Comparison of ENCODE assay signal across 18 cellular contexts in the genomic region with DNA sequence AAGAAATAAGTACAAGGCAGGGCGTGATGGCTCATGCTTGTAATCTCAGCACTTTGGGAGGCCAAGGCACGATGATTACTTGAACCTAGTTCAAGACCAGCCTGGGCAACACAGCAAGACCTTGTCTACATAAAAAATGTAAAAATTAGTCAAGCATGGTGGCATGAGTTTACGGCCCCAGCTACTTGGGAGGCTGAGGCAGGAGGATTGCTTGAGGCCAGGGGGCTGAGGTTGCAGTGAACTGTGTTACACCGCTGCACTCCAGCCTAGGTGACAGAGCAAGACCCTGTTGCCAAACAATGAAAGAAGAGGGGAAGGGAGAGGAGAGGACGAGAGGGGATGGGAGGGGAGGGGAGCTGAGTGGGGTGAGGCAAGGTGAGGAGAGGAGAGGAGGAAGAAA.
DNase-seq lines count a peak whose midpoint lies in the region; ATAC-seq and TF ChIP-seq lines count a peak whose summit lies in the region.
"Had no signal": no experiment of that assay in that cellular context is flagged by ENCODE, and none has a peak within 500 bp of the region (broad histone marks: within the 10 kb centered on the region; RNA-seq: fewer than 3 reads in every experiment).

No MANE protein-coding gene starts in this region.

- H3K9ac ChIP-seq in IMR-90 (ENCODE audit: low read depth, low read length): no peak overlapping the region
- H3K9ac ChIP-seq: BLaER1 treated with 17β-estradiol and CSF1 and Interleukin-3, amounts not matched to agents 10 nM and 100 nM had no signal

- H3K79me1 ChIP-seq in IMR-90 (ENCODE audit: low read depth in 1 of 2, low read length in 2 of 2): peaks cover 0 to 8% of the 10 kb centered on the region in 2 experiments; a peak in 1 of 4 replicates

- ATAC-seq in IMR-90 (ENCODE audit: low read depth) (no peak), HG03108 (IDR thresholded peaks at IDR 0.05; ENCODE audit: unreplicated experiment) (no peak)
- ATAC-seq in naive thymus-derived CD4-positive, alpha-beta T cell: no peak
- ATAC-seq: A549; CD8-positive, alpha-beta T cell had no signal

- no peaks in the 10 kb centered on the region for H3K36me3 Mint-ChIP-seq in naive thymus-derived CD4-positive, alpha-beta T cell
- no peaks in the 10 kb centered on the region for H3K36me3 Mint-ChIP-seq in activated CD4-positive, alpha-beta memory T cell treated with anti-CD3 and anti-CD28 coated beads, Interleukin-2, amount 10 ng/mL, durations not matched to agents 7 days and 5 days (ENCODE audit: low read depth)
- H3K36me3 Mint-ChIP-seq: CD8-positive, alpha-beta T cell had no signal

- no peak overlapping the region for H3K4me3 Mint-ChIP-seq in naive thymus-derived CD4-positive, alpha-beta T cell
- H3K4me3 Mint-ChIP-seq in activated CD4-positive, alpha-beta memory T cell treated with anti-CD3 and anti-CD28 coated beads, Interleukin-2, amount 10 ng/mL, durations not matched to agents 7 days and 5 days: no peak overlapping the region
- H3K4me3 Mint-ChIP-seq: B cell; CD4-positive, alpha-beta T cell; CD8-positive, alpha-beta T cell had no signal

- H3K14ac ChIP-seq in IMR-90 (replicated peaks; ENCODE audit: low read depth, low read length): no peak overlapping the region

- no peak for TF ChIP-seq POLR2A in IMR-90 (IDR thresholded peaks at IDR 0.05; ENCODE audit: low read depth, low read length)

- no peak for TF ChIP-seq CTCF in IMR-90 (conservative IDR thresholded peaks at IDR 0.05; ENCODE audit: low read depth, low read length)

- no peak for TF ChIP-seq RAD21 in IMR-90 (IDR thresholded peaks at IDR 0.05; ENCODE audit: low read length)

- H3K56ac ChIP-seq in IMR-90 (ENCODE audit: extremely low read depth, insufficient read depth, low read length): no peak overlapping the region

- no peak overlapping the region for H2AFZ ChIP-seq in IMR-90 (replicated peaks; ENCODE audit: low read length, poor library complexity)

- H4K5ac ChIP-seq in IMR-90 (ENCODE audit: low read depth, low read length): no peak overlapping the region

- dilution Hi-C loops in IMR-90 (cut with HindIII; ENCODE audit: low sequenced_read_pairs, unreplicated experiment): no loop called here

- CTCF ChIA-PET in IMR-90 (lab: Yijun Ruan, JAX): no interaction called here
- CTCF ChIA-PET in naive thymus-derived CD4-positive, alpha-beta T cell (lab: Charles Lee): no interaction called here
- CTCF ChIA-PET in activated CD4-positive, alpha-beta memory T cell treated with anti-CD3 and anti-CD28 coated beads, Interleukin-2, amount 10 ng/mL, durations not matched to agents 7 days and 5 days (lab: Charles Lee): no interaction called here

- intact Hi-C loops in IMR-90 (cut with micrococcal nuclease): no loop called here
- intact Hi-C loops in naive thymus-derived CD4-positive, alpha-beta T cell (cut with micrococcal nuclease): no loop called here

- no TSS peak for BruUV-seq in IMR-90 (replicated peaks; lab: Mats Ljungman, UMichigan)

- in situ Hi-C loops in IMR-90 (cut with MboI; ENCODE audit: low sequenced_read_pairs): no loop called here

- H2AK5ac ChIP-seq in IMR-90 (ENCODE audit: low read depth, low read length): peak overlapping the region; percentile 15; the same call in 1 of the 2 replicates

- POLR2A ChIA-PET in IMR-90 (lab: Charles Lee; ENCODE audit: unreplicated experiment): no interaction called here
- POLR2A ChIA-PET in naive thymus-derived CD4-positive, alpha-beta T cell (lab: Charles Lee): no interaction called here
- POLR2A ChIA-PET in activated CD4-positive, alpha-beta memory T cell treated with anti-CD3 and anti-CD28 coated beads, Interleukin-2, amount 10 ng/mL, durations not matched to agents 7 days and 5 days (lab: Charles Lee): no interaction called here

- H3K9me1 ChIP-seq in IMR-90 (ENCODE audit: insufficient read depth, low read length): peaks cover 10% of the 10 kb centered on the region

- H4K8ac ChIP-seq in IMR-90 (ENCODE audit: low read depth in 2 of 2, low read length in 2 of 2): no peak overlapping the region

- H3K4me1 ChIP-seq in IMR-90 (ENCODE audit: control insufficient read depth, insufficient read depth, low read length): peaks cover 9% of the 10 kb centered on the region
- H3K4me1 ChIP-seq in naive thymus-derived CD4-positive, alpha-beta T cell (ENCODE audit: control insufficient read depth in 2 of 2, insufficient read depth in 2 of 2, low read length in 2 of 2): no peaks in the 10 kb centered on the region
- H3K4me1 ChIP-seq: A549 had no signal

- H3K36me3 ChIP-seq in IMR-90 (ENCODE audit: control insufficient read depth, insufficient read depth, low read length): no peaks in the 10 kb centered on the region
- no peaks in the 10 kb centered on the region for H3K36me3 ChIP-seq in naive thymus-derived CD4-positive, alpha-beta T cell (ENCODE audit: control insufficient read depth in 2 of 3, insufficient read depth in 3 of 3, low read length in 3 of 3)
- H3K36me3 ChIP-seq: BLaER1 treated with 17β-estradiol and CSF1 and Interleukin-3, amounts not matched to agents 10 nM and 100 nM had no signal

- H3K27ac ChIP-seq in IMR-90 (ENCODE audit: insufficient read depth, low read length): no peak overlapping the region
- H3K27ac ChIP-seq in cingulate gyrus (ENCODE audit: low read depth, low read length): peak overlapping the region; percentile 25
- no peak overlapping the region for H3K27ac ChIP-seq in naive thymus-derived CD4-positive, alpha-beta T cell (ENCODE audit: low read depth, low read length)
- H3K27ac ChIP-seq: 22Rv1; A549; BLaER1 treated with 17β-estradiol and CSF1 and Interleukin-3, amounts not matched to agents 10 nM and 100 nM; C4-2B had no signal

- no peak overlapping the region for H2BK15ac ChIP-seq in IMR-90 (ENCODE audit: low read depth, low read length)

- no peak overlapping the region for H3K18ac ChIP-seq in IMR-90 (ENCODE audit: low read depth, low read length)

- 0 out of 2 replicates have a peak, but pooled peaks cover 2% of the 10 kb centered on the region for H3K9me3 ChIP-seq in IMR-90 (ENCODE audit: control insufficient read depth, insufficient read depth, low read length)
- H3K9me3 ChIP-seq in naive thymus-derived CD4-positive, alpha-beta T cell (ENCODE audit: control insufficient read depth in 2 of 3, low read length in 3 of 3): no peaks in the 10 kb centered on the region

- no peak overlapping the region for H4K91ac ChIP-seq in IMR-90 (ENCODE audit: insufficient read depth, low read depth, low read length)

- DNase-seq in IMR-90 (no peak), islet precursor cell (peak; percentile 23)
- no peak for DNase-seq in naive thymus-derived CD4-positive, alpha-beta T cell
- no peak for DNase-seq in activated CD4-positive, alpha-beta memory T cell treated with anti-CD3 and anti-CD28 coated beads, Interleukin-2, amount 10 ng/mL, durations not matched to agents 7 days and 5 days
- DNase-seq: AML-193; Caco-2; Calu3; CD4-positive, alpha-beta T cell; CD8-positive, alpha-beta T cell; DMS79 treated with DMSO at 0.1 percent for 48 hours; GF-D8 had no signal

- H2AK9ac ChIP-seq in IMR-90 (replicated peaks; ENCODE audit: low read depth, low read length, poor library complexity): no peak overlapping the region

- H2BK20ac ChIP-seq in IMR-90 (ENCODE audit: low read depth, low read length): no peak overlapping the region

- H3K4ac ChIP-seq in IMR-90 (ENCODE audit: low read depth, low read length): no peak overlapping the region

- no peaks in the 10 kb centered on the region for H4K20me1 ChIP-seq in IMR-90 (ENCODE audit: insufficient read depth, low read length)
- H4K20me1 ChIP-seq: BLaER1 treated with 17β-estradiol and CSF1 and Interleukin-3, amounts not matched to agents 10 nM and 100 nM had no signal

- H3K27ac Mint-ChIP-seq in naive thymus-derived CD4-positive, alpha-beta T cell: no peak overlapping the region
- H3K27ac Mint-ChIP-seq in activated CD4-positive, alpha-beta memory T cell treated with anti-CD3 and anti-CD28 coated beads, Interleukin-2, amount 10 ng/mL, durations not matched to agents 7 days and 5 days: no peak overlapping the region
- H3K27ac Mint-ChIP-seq: B cell; CD4-positive, alpha-beta T cell; CD8-positive, alpha-beta T cell had no signal

- no peak overlapping the region for H2BK120ac ChIP-seq in IMR-90 (ENCODE audit: low read depth, low read length)

- H3K4me3 ChIP-seq in IMR-90 (ENCODE audit: insufficient read depth, low read depth, low read length): no peak overlapping the region
- no peak overlapping the region for H3K4me3 ChIP-seq in naive thymus-derived CD4-positive, alpha-beta T cell (ENCODE audit: low read length)
- H3K4me3 ChIP-seq: A549; BLaER1 treated with 17β-estradiol and CSF1 and Interleukin-3, amounts not matched to agents 10 nM and 100 nM had no signal

- no peaks in the 10 kb centered on the region for H3K4me1 Mint-ChIP-seq in naive thymus-derived CD4-positive, alpha-beta T cell
- H3K4me1 Mint-ChIP-seq in activated CD4-positive, alpha-beta memory T cell treated with anti-CD3 and anti-CD28 coated beads, Interleukin-2, amount 10 ng/mL, durations not matched to agents 7 days and 5 days: no peaks in the 10 kb centered on the region
- H3K4me1 Mint-ChIP-seq: B cell had no signal

- peaks cover 0 to 12% (median 0%) of the 10 kb centered on the region in 11 donors for H3K9me3 Mint-ChIP-seq in naive thymus-derived CD4-positive, alpha-beta T cell
- no peaks in the 10 kb centered on the region for H3K9me3 Mint-ChIP-seq in activated CD4-positive, alpha-beta memory T cell treated with anti-CD3 and anti-CD28 coated beads, Interleukin-2, amount 10 ng/mL, durations not matched to agents 7 days and 5 days
- H3K9me3 Mint-ChIP-seq: CD4-positive, alpha-beta T cell had no signal

- H2BK5ac ChIP-seq in IMR-90 (ENCODE audit: low read depth, low read length, poor library complexity, severe bottlenecking): no peak overlapping the region

- no peak overlapping the region for H3K23ac ChIP-seq in IMR-90 (ENCODE audit: low read depth, low read length)

- 100% methylated on average over 2 of the region's 5 CpGs; no CpG with 5 or more reads in 1 of the 2 experiments for WGBS in IMR-90 (ENCODE audit: extremely low coverage in 2 of 2, insufficient read length in 1 of 2), 2 experiments

- H3K27me3 ChIP-seq in IMR-90 (ENCODE audit: control insufficient read depth, insufficient read depth, low read length): no peaks in the 10 kb centered on the region
- H3K27me3 ChIP-seq in naive thymus-derived CD4-positive, alpha-beta T cell (ENCODE audit: control insufficient read depth in 2 of 2, insufficient read depth in 2 of 2, low read length in 2 of 2): peaks cover 0 to 4% of the 10 kb centered on the region in 2 donors
- H3K27me3 ChIP-seq: BLaER1 treated with 17β-estradiol and CSF1 and Interleukin-3, amounts not matched to agents 10 nM and 100 nM had no signal

- H3K27me3 Mint-ChIP-seq in naive thymus-derived CD4-positive, alpha-beta T cell: peaks cover 0 to 5% (median 5%) of the 10 kb centered on the region in 5 donors
- no peaks in the 10 kb centered on the region for H3K27me3 Mint-ChIP-seq in activated CD4-positive, alpha-beta memory T cell treated with anti-CD3 and anti-CD28 coated beads, Interleukin-2, amount 10 ng/mL, durations not matched to agents 7 days and 5 days
- H3K27me3 Mint-ChIP-seq: B cell; CD4-positive, alpha-beta T cell had no signal

- no peak overlapping the region for H3K4me2 ChIP-seq in IMR-90 (ENCODE audit: low read depth, low read length)
- H3K4me2 ChIP-seq: A549; BLaER1 treated with 17β-estradiol and CSF1 and Interleukin-3, amounts not matched to agents 10 nM and 100 nM had no signal

TF ChIP-seq in IMR-90, 13 proteins besides CTCF, POLR2A, EP300 and RAD21 (continues in another document):
- TF ChIP-seq MAFK (IDR thresholded peaks at IDR 0.05; ENCODE audit: low read depth, low read length) (no peak), FOS (IDR thresholded peaks at IDR 0.05; ENCODE audit: low read depth, low read length) (no peak)
